In genomic region chr10:106473129-106473528, GRCh38 we compare ENCODE assay signal across 30 cellular contexts.
"Had no signal": no experiment of that assay in that cellular context is flagged by ENCODE, and none has a peak within 500 bp of the region (broad histone marks: within the 10 kb centered on the region; RNA-seq: fewer than 3 reads in every experiment).

No MANE protein-coding gene starts in this region.

- FAIRE-seq: astrocyte, colon, TTC549 had no signal

- H3K9me3 ChIP-seq: body of pancreas, breast epithelium had no signal

- H3K36me3 ChIP-seq: brain microvascular endothelial cell, breast epithelium had no signal

- ATAC-seq: activated CD8-positive, alpha-beta T cell treated with anti-CD3 and anti-CD28 coated beads for 36 hours; activated naive CD8-positive, alpha-beta T cell treated with anti-CD3 and anti-CD28 coated beads, Interleukin-2, amount 50 U/mL, for 24 hours; activated T-cell treated with anti-CD3 and anti-CD28 coated beads, Interleukin-2, amount 50 U/mL, for 4 hours; activated T-cell treated with anti-CD3 and anti-CD28 coated beads, Interleukin-2, amount 50 U/mL, for 72 hours; body of pancreas; T-helper 17 cell had no signal

- H3K4me3 ChIP-seq: body of pancreas, breast epithelium had no signal

- DNase-seq: activated B cell treated with CpG ODN at 0.5 μM for 24 hours; activated CD4-positive, alpha-beta memory T cell treated with anti-CD3 and anti-CD28 coated beads for 36 hours; activated CD4-positive, alpha-beta T cell treated with anti-CD3 and anti-CD28 coated beads for 4 hours; activated CD4-positive, alpha-beta T cell treated with anti-CD3 and anti-CD28 coated beads, Interleukin-2, amount 10 ng/mL, durations not matched to agents 24 days and 14 days; activated CD4-positive, alpha-beta T cell treated with anti-CD3 and anti-CD28 coated beads, Interleukin-2, amount 50 U/mL, for 1 hour; activated CD4-positive, alpha-beta T cell treated with anti-CD3 and anti-CD28 coated beads, Interleukin-2, amount 50 U/mL, for 4 hours; activated CD4-positive, CD25-positive, alpha-beta regulatory T cell treated with anti-CD3 and anti-CD28 coated beads, Interleukin-2, amount 50 U/mL, for 72 hours; activated CD8-positive, alpha-beta memory T cell treated with anti-CD3 and anti-CD28 coated beads, Interleukin-2, amount 50 U/mL, for 4 hours; activated CD8-positive, alpha-beta T cell treated with anti-CD3 and anti-CD28 coated beads for 36 hours; activated effector memory CD4-positive, alpha-beta T cell treated with Interleukin-2 at 50 U/mL for 16 hours; activated gamma-delta T cell; activated naive CD4-positive, alpha-beta T cell treated with anti-CD3 and anti-CD28 coated beads, Interleukin-2, amount 10 ng/mL, durations not matched to agents 7 days and 5 days; activated naive CD4-positive, alpha-beta T cell treated with Interleukin-2 at 50 U/mL for 16 hours; activated naive CD8-positive, alpha-beta T cell treated with anti-CD3 and anti-CD28 coated beads, Interleukin-2, amount 10 ng/mL, durations not matched to agents 7 days and 5 days; activated naive CD8-positive, alpha-beta T cell treated with anti-CD3 and anti-CD28 coated beads, Interleukin-2, amount 50 U/mL, for 24 hours; activated T-cell treated with anti-CD3 and anti-CD28 coated beads for 4 hours; activated T-cell treated with anti-CD3 and anti-CD28 coated beads, Interleukin-2, amount 50 U/mL, for 1 hour; activated T-cell treated with anti-CD3 and anti-CD28 coated beads, Interleukin-2, amount 50 U/mL, for 4 hours; activated T-cell treated with anti-CD3 and anti-CD28 coated beads, Interleukin-2, amount 50 U/mL, for 72 hours; aorta; body of pancreas; brain microvascular endothelial cell; central memory CD4-positive, alpha-beta T cell; T-helper 17 cell; T1000 had no signal

- H3K27me3 ChIP-seq: body of pancreas, brain microvascular endothelial cell, breast epithelium had no signal

- H3K4me1 ChIP-seq: body of pancreas, breast epithelium had no signal

- H3K27ac ChIP-seq: body of pancreas, brain microvascular endothelial cell, breast epithelium, VCaP had no signal
